In the genomic region with DNA sequence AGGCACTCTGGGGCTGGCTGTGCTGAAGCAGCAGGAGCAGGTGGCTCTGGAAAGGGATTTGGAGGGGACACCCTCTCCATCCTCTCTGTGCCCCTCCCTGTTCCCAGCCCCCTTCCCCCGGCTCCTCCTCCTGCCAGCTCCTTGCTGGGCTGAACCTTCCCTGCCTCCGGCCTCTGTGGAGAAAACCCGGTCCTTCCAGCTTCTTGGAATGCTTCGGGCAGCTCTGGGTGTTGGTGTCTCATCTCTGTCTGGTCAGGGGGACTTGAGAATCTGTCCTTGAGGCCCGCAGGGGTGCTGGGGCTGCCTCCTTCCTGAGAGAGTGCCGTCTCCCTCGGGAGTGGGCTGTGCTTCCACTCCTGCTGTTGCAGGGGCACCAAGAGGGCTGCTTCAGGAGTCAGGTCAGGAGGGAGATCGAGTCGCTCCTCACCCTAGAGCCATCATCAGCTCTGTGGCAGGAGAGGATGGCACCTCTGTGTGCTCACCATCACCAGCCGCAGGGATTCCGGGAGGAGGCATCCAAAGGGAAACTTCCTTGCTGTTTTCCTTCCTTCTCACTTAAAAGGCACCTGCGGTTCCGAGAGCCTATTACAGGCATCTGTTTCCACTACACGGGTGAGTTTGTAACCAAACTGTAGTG, we compare ENCODE assay signal across 27 cellular contexts. TPM values are rescaled to one million over a fixed set of nuclear protein-coding genes. Genes with fewer than 3 reads are reported as not detected.
DNase-seq lines count a peak whose midpoint lies in the region; ATAC-seq and TF ChIP-seq lines count a peak whose summit lies in the region.
"Had no signal": no experiment of that assay in that cellular context is flagged by ENCODE, and none has a peak within 500 bp of the region (broad histone marks: within the 10 kb centered on the region; RNA-seq: fewer than 3 reads in every experiment).

No MANE protein-coding gene starts in this region.

- in situ Hi-C loops in GM23248 (cut with MboI): no loop called here

- H3K27ac ChIP-seq in BLaER1 treated with 17β-estradiol and CSF1 and Interleukin-3, amounts not matched to agents 10 nM and 100 nM: no peak overlapping the region
- H3K27ac ChIP-seq in GM23248 (no peak overlapping the region), WERI-Rb-1 (no peak overlapping the region), PC-3 (ENCODE audit: low read length) (no peak overlapping the region)
- H3K27ac ChIP-seq in CD4-positive, alpha-beta memory T cell (ENCODE audit: low read depth, low read length): no peak overlapping the region
- H3K27ac ChIP-seq: PC-9, psoas muscle, skin epidermis, thoracic aorta had no signal

- H3K79me2 ChIP-seq in GM23248 (ENCODE audit: insufficient read depth) (no peaks in the 10 kb centered on the region), PC-3 (ENCODE audit: low read length) (no peaks in the 10 kb centered on the region)

- peaks cover 0 to 41% (median 0%) of the 10 kb centered on the region in 11 experiments; a peak in 4 of 22 replicates for H4K20me1 ChIP-seq in BLaER1 treated with 17β-estradiol and CSF1 and Interleukin-3, amounts not matched to agents 10 nM and 100 nM
- no peaks in the 10 kb centered on the region for H4K20me1 ChIP-seq in GM23248 (ENCODE audit: insufficient read depth)
- H4K20me1 ChIP-seq in PC-3 (ENCODE audit: low read length): no peaks in the 10 kb centered on the region

- DNase-seq in GM23248 (peak; percentile 26), WERI-Rb-1 (peak; percentile 67), mesenteric fat pad (ENCODE audit: low spot score) (peak; percentile 77), PC-3 (no peak)
- no peak for DNase-seq in CD4-positive, alpha-beta memory T cell
- DNase-seq: activated CD4-positive, alpha-beta T cell treated with anti-CD3 and anti-CD28 coated beads for 4 hours; activated naive CD4-positive, alpha-beta T cell treated with anti-CD3 and anti-CD28 coated beads, Interleukin-2, amount 10 ng/mL, durations not matched to agents 7 days and 5 days; activated T-cell treated with anti-CD3 and anti-CD28 coated beads, Interleukin-2, amount 50 U/mL, for 48 hours; DMS79 treated with DMSO at 0.1 percent for 48 hours; GOT3; NCI-H1436 treated with DMSO at 0.1 percent for 48 hours; NCI-H774; PC-9; psoas muscle; SIG-M5; T-cell had no signal

- no peaks in the 10 kb centered on the region for H3K4me1 Mint-ChIP-seq in CD4-positive, alpha-beta memory T cell
- H3K4me1 Mint-ChIP-seq: activated naive CD4-positive, alpha-beta T cell treated with anti-CD3 and anti-CD28 coated beads, Interleukin-2, amount 10 ng/mL, durations not matched to agents 7 days and 5 days; stimulated activated memory B cell treated with anti-CD40 and anti-IgM and Interleukin-4, amounts not matched to agents 10 μg/mL and 1 μg/mL and 100 μg/mL, for 72 hours; T-cell had no signal

- BruUV-seq in PC-3 (replicated peaks; lab: Mats Ljungman, UMichigan): no TSS peak

- no peaks in the 10 kb centered on the region for H3K9me3 Mint-ChIP-seq in CD4-positive, alpha-beta memory T cell
- H3K9me3 Mint-ChIP-seq: activated naive CD4-positive, alpha-beta T cell treated with anti-CD3 and anti-CD28 coated beads, Interleukin-2, amount 10 ng/mL, durations not matched to agents 7 days and 5 days; immature natural killer cell; stimulated activated memory B cell treated with anti-CD40 and anti-IgM and Interleukin-4, amounts not matched to agents 10 μg/mL and 1 μg/mL and 100 μg/mL, for 72 hours; T-cell had no signal

- H3K9me2 ChIP-seq in GM23248 (ENCODE audit: insufficient read depth) (no peaks in the 10 kb centered on the region), PC-3 (replicated peaks; ENCODE audit: low read length) (no peaks in the 10 kb centered on the region)

- H3K36me3 ChIP-seq in BLaER1 treated with 17β-estradiol and CSF1 and Interleukin-3, amounts not matched to agents 10 nM and 100 nM: peaks cover 0 to 7% (median under 1%) of the 10 kb centered on the region in 11 experiments; a peak in 2 of 22 replicates
- H3K36me3 ChIP-seq in GM23248 (ENCODE audit: low read depth) (no peaks in the 10 kb centered on the region), WERI-Rb-1 (peaks cover 15% of the 10 kb centered on the region), PC-3 (ENCODE audit: low read depth, low read length) (no peaks in the 10 kb centered on the region)
- H3K36me3 ChIP-seq in CD4-positive, alpha-beta memory T cell (ENCODE audit: insufficient read depth, low read length): no peaks in the 10 kb centered on the region
- H3K36me3 ChIP-seq: thoracic aorta had no signal

- WGBS in GM23248 (ENCODE audit: low coverage in 1 of 2, low lambda C conversion rate in 2 of 2, missing lambda C conversion rate in 2 of 2), 2 experiments: 38 to 40% methylated on average over 14 of the region's 14 CpGs

- H3K4me1 ChIP-seq in BLaER1 treated with 17β-estradiol and CSF1 and Interleukin-3, amounts not matched to agents 10 nM and 100 nM: peaks cover 4 to 38% (median 28%) of the 10 kb centered on the region in 10 experiments; a peak in 17 of 20 replicates
- H3K4me1 ChIP-seq in GM23248 (ENCODE audit: insufficient read depth) (no peaks in the 10 kb centered on the region), PC-3 (ENCODE audit: insufficient read depth, low read length) (no peaks in the 10 kb centered on the region)
- H3K4me1 ChIP-seq in CD4-positive, alpha-beta memory T cell (ENCODE audit: insufficient read depth, low read length): no peaks in the 10 kb centered on the region
- H3K4me1 ChIP-seq: psoas muscle had no signal

- H3K9me3 ChIP-seq in BLaER1 treated with 17β-estradiol and CSF1 and Interleukin-3, amounts not matched to agents 10 nM and 100 nM (replicated peaks in 1 of 11): no peaks in the 10 kb centered on the region
- H3K9me3 ChIP-seq in GM23248 (ENCODE audit: low read depth) (no peaks in the 10 kb centered on the region), WERI-Rb-1 (ENCODE audit: severe bottlenecking) (no peaks in the 10 kb centered on the region), PC-3 (ENCODE audit: low read length) (no peaks in the 10 kb centered on the region)
- H3K9me3 ChIP-seq in CD4-positive, alpha-beta memory T cell (ENCODE audit: control insufficient read depth in 1 of 2, low read length in 2 of 2): no peaks in the 10 kb centered on the region
- H3K9me3 ChIP-seq: heart left ventricle, psoas muscle, thoracic aorta had no signal

- no peak overlapping the region for H3K4me3 ChIP-seq in BLaER1 treated with 17β-estradiol and CSF1 and Interleukin-3, amounts not matched to agents 10 nM and 100 nM
- H3K4me3 ChIP-seq in GM23248 (no peak overlapping the region), WERI-Rb-1 (ENCODE audit: low read depth, low read length) (no peak overlapping the region), PC-3 (ENCODE audit: low read length) (no peak overlapping the region)
- H3K4me3 ChIP-seq in CD4-positive, alpha-beta memory T cell (ENCODE audit: low read length in 2 of 2): no peak overlapping the region
- H3K4me3 ChIP-seq: heart left ventricle, K562, PC-9, psoas muscle, skin epidermis, thoracic aorta had no signal

- TF ChIP-seq CTCF in WERI-Rb-1 (IDR thresholded peaks at IDR 0.05; ENCODE audit: low read depth, low read length) (no peak), PC-3 (conservative IDR thresholded peaks at IDR 0.05; ENCODE audit: low read depth, low read length) (no peak)

- H3K27me3 Mint-ChIP-seq in CD4-positive, alpha-beta memory T cell: peaks cover 3 to 8% of the 10 kb centered on the region in 2 donors

- H3F3A ChIP-seq in GM23248 (ENCODE audit: insufficient read depth) (no peaks in the 10 kb centered on the region), PC-3 (ENCODE audit: low read length, unreplicated experiment) (no peaks in the 10 kb centered on the region)

- no peak overlapping the region for H2AFZ ChIP-seq in GM23248
- H2AFZ ChIP-seq in PC-3 (ENCODE audit: low read length): no peak overlapping the region
- H2AFZ ChIP-seq: PC-9 had no signal

- H3K4me2 ChIP-seq in BLaER1 treated with 17β-estradiol and CSF1 and Interleukin-3, amounts not matched to agents 10 nM and 100 nM: peak overlapping the region in 10 of 11 experiments; percentile 15 to 89 (median 68); a peak in 17 of 22 replicates
- H3K4me2 ChIP-seq in GM23248 (ENCODE audit: unreplicated experiment): no peak overlapping the region
- no peak overlapping the region for H3K4me2 ChIP-seq in PC-3 (ENCODE audit: low read length)
- H3K4me2 ChIP-seq: PC-9 had no signal

- POLR2A ChIA-PET in PC-3 (lab: Charles Lee; ENCODE audit: unreplicated experiment): no interaction called here
- POLR2A ChIA-PET in CD4-positive, alpha-beta memory T cell (lab: Charles Lee; ENCODE audit: partially characterized antibody): no interaction called here

- no peak overlapping the region for H3K27ac Mint-ChIP-seq in CD4-positive, alpha-beta memory T cell
- H3K27ac Mint-ChIP-seq: activated naive CD4-positive, alpha-beta T cell treated with anti-CD3 and anti-CD28 coated beads, Interleukin-2, amount 10 ng/mL, durations not matched to agents 7 days and 5 days; immature natural killer cell; stimulated activated memory B cell treated with anti-CD40 and anti-IgM and Interleukin-4, amounts not matched to agents 10 μg/mL and 1 μg/mL and 100 μg/mL, for 72 hours; T-cell had no signal

- intact Hi-C loops in PC-3 (cut with micrococcal nuclease): no loop called here
- intact Hi-C loops in CD4-positive, alpha-beta memory T cell (cut with micrococcal nuclease): no loop called here

- no peaks in the 10 kb centered on the region for H3K36me3 Mint-ChIP-seq in CD4-positive, alpha-beta memory T cell

- H3K27me3 ChIP-seq in BLaER1 treated with 17β-estradiol and CSF1 and Interleukin-3, amounts not matched to agents 10 nM and 100 nM: peaks cover 0 to 39% (median 21%) of the 10 kb centered on the region in 11 experiments; a peak in 15 of 22 replicates
- H3K27me3 ChIP-seq in GM23248 (replicated peaks; ENCODE audit: insufficient read depth) (peaks cover 22% of the 10 kb centered on the region), WERI-Rb-1 (ENCODE audit: insufficient read depth, low read depth, severe bottlenecking) (no peaks in the 10 kb centered on the region), PC-3 (ENCODE audit: low read length) (peaks cover 4% of the 10 kb centered on the region)
- no peaks in the 10 kb centered on the region for H3K27me3 ChIP-seq in CD4-positive, alpha-beta memory T cell (ENCODE audit: insufficient read depth, low read length)
- H3K27me3 ChIP-seq: heart left ventricle had no signal

- CTCF ChIA-PET in PC-3 (lab: Charles Lee): no interaction called here
- CTCF ChIA-PET in CD4-positive, alpha-beta memory T cell (lab: Charles Lee; ENCODE audit: partially characterized antibody): interaction anchor here (1.1 kb wide), 1 partner anchor 11 kb away, joined by 3 read pairs; no protein-coding TSS in a partner anchor

- H3K9ac ChIP-seq in BLaER1 treated with 17β-estradiol and CSF1 and Interleukin-3, amounts not matched to agents 10 nM and 100 nM: peak overlapping the region in 2 of 11 experiments; percentile 5 to 46; a peak in 1 of 22 replicates
- H3K9ac ChIP-seq in GM23248: no peak overlapping the region
- no peak overlapping the region for H3K9ac ChIP-seq in PC-3 (ENCODE audit: low read length)

- no peak overlapping the region for H3K4me3 Mint-ChIP-seq in CD4-positive, alpha-beta memory T cell
- H3K4me3 Mint-ChIP-seq: activated naive CD4-positive, alpha-beta T cell treated with anti-CD3 and anti-CD28 coated beads, Interleukin-2, amount 10 ng/mL, durations not matched to agents 7 days and 5 days; stimulated activated memory B cell treated with anti-CD40 and anti-IgM and Interleukin-4, amounts not matched to agents 10 μg/mL and 1 μg/mL and 100 μg/mL, for 72 hours; T-cell had no signal

- ATAC-seq in PC-3 (no peak), GM21786 (IDR thresholded peaks at IDR 0.05; ENCODE audit: unreplicated experiment) (no peak)
- ATAC-seq: K562; stimulated activated memory B cell treated with anti-CD40 and anti-IgM and Interleukin-4, amounts not matched to agents 10 μg/mL and 1 μg/mL and 100 μg/mL, for 72 hours; T-cell had no signal

RNA-seq across cellular contexts. Expression of gene NDUFS6, which starts 30.6 kb away (rescaled TPM):
- total RNA-seq in GM23248 (2014; rRNA removed; shearing (Covaris generic)): 34.7 and 39.6 TPM in 2 replicates
- 103 and 106 TPM in 2 replicates for polyA plus RNA-seq in GM23248 (2016; fragmentation: Nextera tagmentation; extraction: Ambion mirVana)
- total RNA-seq in mesenteric fat pad (26.4 TPM), PC-3 (2014; rRNA removed) (104 and 144 TPM in 2 replicates)
- 10 to 100 TPM; 14.4 to 16.9 TPM for total RNA-seq in CD4-positive, alpha-beta memory T cell
- polyA plus RNA-seq in CD4-positive, alpha-beta memory T cell: 10 to 100 TPM; 60.1 to 79.0 TPM

RNA-seq across cellular contexts. Expression of gene MRPL36, which starts 32.2 kb away (rescaled TPM):
- 30.9 and 33.9 TPM in 2 replicates for total RNA-seq in GM23248 (2014; rRNA removed; shearing (Covaris generic))
- 140 and 147 TPM in 2 replicates for polyA plus RNA-seq in GM23248 (2016; fragmentation: Nextera tagmentation; extraction: Ambion mirVana)
- 50.4 TPM for total RNA-seq in mesenteric fat pad
- total RNA-seq in PC-3 (2014; rRNA removed): 91.9 and 116 TPM in 2 replicates
- 10 to 100 TPM; 30.7 to 34.8 TPM for total RNA-seq in CD4-positive, alpha-beta memory T cell
- 10 to 100 TPM; 74.6 to 85.1 TPM for polyA plus RNA-seq in CD4-positive, alpha-beta memory T cell

RNA-seq across cellular contexts. Expression of gene IRX4, which starts 50.9 kb away (rescaled TPM):
- total RNA-seq in GM23248 (2014; rRNA removed; shearing (Covaris generic)): not detected in 2 replicates
- not detected in 2 replicates for polyA plus RNA-seq in GM23248 (2016; fragmentation: Nextera tagmentation; extraction: Ambion mirVana)
- total RNA-seq in mesenteric fat pad (not detected), PC-3 (2014; rRNA removed) (0.46 TPM in 1 of 2 replicates, not detected in the other)
- total RNA-seq in CD4-positive, alpha-beta memory T cell: not detected
- polyA plus RNA-seq in CD4-positive, alpha-beta memory T cell: not detected
- total RNA-seq: activated CD8-positive, alpha-beta memory T cell treated with anti-CD3 and anti-CD28 coated beads for 36 hours; dermis microvascular lymphatic vessel endothelial cell; K562; mucosa of gallbladder; PC-9; T-cell; thoracic aorta had no signal
- polyA plus RNA-seq: immature natural killer cell, K562 had no signal

Comparison
In these comparisons a context has a peak if more than half of its experiments do, and no peak if none do; other contexts are left out.
1. H3K4me2 ChIP-seq: peak in BLaER1 treated with 17β-estradiol and CSF1 and Interleukin-3, amounts not matched to agents 10 nM and 100 nM (10 of 11); none in GM23248 (single experiment) and PC-3 (single experiment).
2. DNase-seq: peak in GM23248 (single experiment), WERI-Rb-1 (single experiment) and mesenteric fat pad (single experiment); none in PC-3 (single experiment) and CD4-positive, alpha-beta memory T cell (0 of 5).